1 cellular context compared by ENCODE assay signal in the genomic region with DNA sequence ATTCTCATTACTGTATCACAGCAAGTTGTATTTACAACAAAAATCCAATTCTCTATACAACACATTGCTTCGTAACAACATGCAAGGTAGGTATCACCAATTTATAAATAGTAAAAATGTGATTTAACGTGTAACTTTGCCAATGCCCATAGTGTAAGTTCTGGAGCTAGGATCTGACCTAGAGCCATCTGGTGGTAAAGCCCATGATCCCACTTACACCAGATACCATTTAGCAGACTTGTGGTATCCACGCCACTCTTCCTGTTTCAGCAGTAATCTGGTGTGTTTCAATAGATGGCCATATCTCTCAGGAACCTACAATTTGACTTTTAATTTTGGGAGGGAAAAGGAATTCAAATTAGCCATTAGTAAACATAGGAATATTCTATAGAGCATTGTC.
TF ChIP-seq lines count a peak whose summit lies in the region.

No MANE protein-coding gene starts in this region.

TF ChIP-seq in SK-N-SH, 30 proteins besides CTCF, POLR2A, EP300 and RAD21 (continued from another document):
- TF ChIP-seq, protein P1, sequence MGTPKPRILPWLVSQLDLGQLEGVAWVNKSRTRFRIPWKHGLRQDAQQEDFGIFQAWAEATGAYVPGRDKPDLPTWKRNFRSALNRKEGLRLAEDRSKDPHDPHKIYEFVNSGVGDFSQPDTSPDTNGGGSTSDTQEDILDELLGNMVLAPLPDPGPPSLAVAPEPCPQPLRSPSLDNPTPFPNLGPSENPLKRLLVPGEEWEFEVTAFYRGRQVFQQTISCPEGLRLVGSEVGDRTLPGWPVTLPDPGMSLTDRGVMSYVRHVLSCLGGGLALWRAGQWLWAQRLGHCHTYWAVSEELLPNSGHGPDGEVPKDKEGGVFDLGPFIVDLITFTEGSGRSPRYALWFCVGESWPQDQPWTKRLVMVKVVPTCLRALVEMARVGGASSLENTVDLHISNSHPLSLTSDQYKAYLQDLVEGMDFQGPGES (IDR thresholded peaks at IDR 0.05; ENCODE audit: low read depth, low read length) = no peak
- TF ChIP-seq TEAD4 (IDR thresholded peaks at IDR 0.05; ENCODE audit: borderline replicate concordance, insufficient read depth) = no peak
- TF ChIP-seq, protein P2, sequence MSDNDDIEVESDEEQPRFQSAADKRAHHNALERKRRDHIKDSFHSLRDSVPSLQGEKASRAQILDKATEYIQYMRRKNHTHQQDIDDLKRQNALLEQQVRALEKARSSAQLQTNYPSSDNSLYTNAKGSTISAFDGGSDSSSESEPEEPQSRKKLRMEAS (IDR thresholded peaks at IDR 0.05; ENCODE audit: low read depth) = no peak
- no peak for TF ChIP-seq EZH2phosphoT487 (IDR thresholded peaks at IDR 0.05; ENCODE audit: borderline replicate concordance, low read depth)
- TF ChIP-seq, protein P3, sequence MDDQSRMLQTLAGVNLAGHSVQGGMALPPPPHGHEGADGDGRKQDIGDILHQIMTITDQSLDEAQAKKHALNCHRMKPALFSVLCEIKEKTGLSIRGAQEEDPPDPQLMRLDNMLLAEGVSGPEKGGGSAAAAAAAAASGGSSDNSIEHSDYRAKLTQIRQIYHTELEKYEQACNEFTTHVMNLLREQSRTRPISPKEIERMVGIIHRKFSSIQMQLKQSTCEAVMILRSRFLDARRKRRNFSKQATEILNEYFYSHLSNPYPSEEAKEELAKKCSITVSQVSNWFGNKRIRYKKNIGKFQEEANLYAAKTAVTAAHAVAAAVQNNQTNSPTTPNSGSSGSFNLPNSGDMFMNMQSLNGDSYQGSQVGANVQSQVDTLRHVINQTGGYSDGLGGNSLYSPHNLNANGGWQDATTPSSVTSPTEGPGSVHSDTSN (IDR thresholded peaks at IDR 0.05) = no peak
- TF ChIP-seq NFIC (IDR thresholded peaks at IDR 0.05; ENCODE audit: borderline replicate concordance) = no peak
- TF ChIP-seq SMC3 (IDR thresholded peaks at IDR 0.05; ENCODE audit: low read depth, low read length) = no peak
- TF ChIP-seq MEF2A (IDR thresholded peaks at IDR 0.05; ENCODE audit: borderline replicate concordance, low read depth) = no peak
- no peak for TF ChIP-seq TCF12 (IDR thresholded peaks at IDR 0.05)
- TF ChIP-seq, protein P4, sequence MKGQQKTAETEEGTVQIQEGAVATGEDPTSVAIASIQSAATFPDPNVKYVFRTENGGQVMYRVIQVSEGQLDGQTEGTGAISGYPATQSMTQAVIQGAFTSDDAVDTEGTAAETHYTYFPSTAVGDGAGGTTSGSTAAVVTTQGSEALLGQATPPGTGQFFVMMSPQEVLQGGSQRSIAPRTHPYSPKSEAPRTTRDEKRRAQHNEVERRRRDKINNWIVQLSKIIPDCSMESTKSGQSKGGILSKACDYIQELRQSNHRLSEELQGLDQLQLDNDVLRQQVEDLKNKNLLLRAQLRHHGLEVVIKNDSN (IDR thresholded peaks at IDR 0.05; ENCODE audit: borderline replicate concordance, low read depth) = no peak
- TF ChIP-seq RXRA (IDR thresholded peaks at IDR 0.05; ENCODE audit: borderline replicate concordance, low read depth) = no peak
- TF ChIP-seq, protein P5, sequence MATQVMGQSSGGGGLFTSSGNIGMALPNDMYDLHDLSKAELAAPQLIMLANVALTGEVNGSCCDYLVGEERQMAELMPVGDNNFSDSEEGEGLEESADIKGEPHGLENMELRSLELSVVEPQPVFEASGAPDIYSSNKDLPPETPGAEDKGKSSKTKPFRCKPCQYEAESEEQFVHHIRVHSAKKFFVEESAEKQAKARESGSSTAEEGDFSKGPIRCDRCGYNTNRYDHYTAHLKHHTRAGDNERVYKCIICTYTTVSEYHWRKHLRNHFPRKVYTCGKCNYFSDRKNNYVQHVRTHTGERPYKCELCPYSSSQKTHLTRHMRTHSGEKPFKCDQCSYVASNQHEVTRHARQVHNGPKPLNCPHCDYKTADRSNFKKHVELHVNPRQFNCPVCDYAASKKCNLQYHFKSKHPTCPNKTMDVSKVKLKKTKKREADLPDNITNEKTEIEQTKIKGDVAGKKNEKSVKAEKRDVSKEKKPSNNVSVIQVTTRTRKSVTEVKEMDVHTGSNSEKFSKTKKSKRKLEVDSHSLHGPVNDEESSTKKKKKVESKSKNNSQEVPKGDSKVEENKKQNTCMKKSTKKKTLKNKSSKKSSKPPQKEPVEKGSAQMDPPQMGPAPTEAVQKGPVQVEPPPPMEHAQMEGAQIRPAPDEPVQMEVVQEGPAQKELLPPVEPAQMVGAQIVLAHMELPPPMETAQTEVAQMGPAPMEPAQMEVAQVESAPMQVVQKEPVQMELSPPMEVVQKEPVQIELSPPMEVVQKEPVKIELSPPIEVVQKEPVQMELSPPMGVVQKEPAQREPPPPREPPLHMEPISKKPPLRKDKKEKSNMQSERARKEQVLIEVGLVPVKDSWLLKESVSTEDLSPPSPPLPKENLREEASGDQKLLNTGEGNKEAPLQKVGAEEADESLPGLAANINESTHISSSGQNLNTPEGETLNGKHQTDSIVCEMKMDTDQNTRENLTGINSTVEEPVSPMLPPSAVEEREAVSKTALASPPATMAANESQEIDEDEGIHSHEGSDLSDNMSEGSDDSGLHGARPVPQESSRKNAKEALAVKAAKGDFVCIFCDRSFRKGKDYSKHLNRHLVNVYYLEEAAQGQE (IDR thresholded peaks at IDR 0.05; ENCODE audit: low read depth, low read length) = no peak
- no peak for TF ChIP-seq RFX5 (IDR thresholded peaks at IDR 0.05; ENCODE audit: low read length)
- TF ChIP-seq, protein P6, sequence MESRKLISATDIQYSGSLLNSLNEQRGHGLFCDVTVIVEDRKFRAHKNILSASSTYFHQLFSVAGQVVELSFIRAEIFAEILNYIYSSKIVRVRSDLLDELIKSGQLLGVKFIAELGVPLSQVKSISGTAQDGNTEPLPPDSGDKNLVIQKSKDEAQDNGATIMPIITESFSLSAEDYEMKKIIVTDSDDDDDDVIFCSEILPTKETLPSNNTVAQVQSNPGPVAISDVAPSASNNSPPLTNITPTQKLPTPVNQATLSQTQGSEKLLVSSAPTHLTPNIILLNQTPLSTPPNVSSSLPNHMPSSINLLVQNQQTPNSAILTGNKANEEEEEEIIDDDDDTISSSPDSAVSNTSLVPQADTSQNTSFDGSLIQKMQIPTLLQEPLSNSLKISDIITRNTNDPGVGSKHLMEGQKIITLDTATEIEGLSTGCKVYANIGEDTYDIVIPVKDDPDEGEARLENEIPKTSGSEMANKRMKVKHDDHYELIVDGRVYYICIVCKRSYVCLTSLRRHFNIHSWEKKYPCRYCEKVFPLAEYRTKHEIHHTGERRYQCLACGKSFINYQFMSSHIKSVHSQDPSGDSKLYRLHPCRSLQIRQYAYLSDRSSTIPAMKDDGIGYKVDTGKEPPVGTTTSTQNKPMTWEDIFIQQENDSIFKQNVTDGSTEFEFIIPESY (IDR thresholded peaks at IDR 0.05; ENCODE audit: borderline replicate concordance, low read depth) = no peak
